In the genomic region with DNA sequence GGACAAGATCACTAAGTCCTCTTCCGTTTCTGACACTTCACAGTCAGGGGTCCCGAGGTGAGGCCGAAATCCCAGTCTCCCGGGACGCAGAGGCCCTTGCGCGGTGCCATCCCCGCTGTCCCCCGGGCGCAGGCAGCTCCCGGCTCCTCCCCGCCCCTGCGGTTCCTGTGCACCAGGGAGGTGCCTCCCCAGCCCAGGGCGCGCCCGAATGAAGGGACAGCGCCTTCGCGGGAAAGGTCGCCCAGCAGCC, we compare ENCODE assay signal across 8 cellular contexts. TPM values are rescaled to one million over a fixed set of nuclear protein-coding genes. Genes with fewer than 3 reads are reported as not detected.
DNase-seq lines count a peak whose midpoint lies in the region; ATAC-seq, FAIRE-seq and TF ChIP-seq lines count a peak whose summit lies in the region.

No MANE protein-coding gene starts in this region.

- TF ChIP-seq CTCF in endothelial cell of umbilical vein (IDR thresholded peaks at IDR 0.05; ENCODE audit: extremely low read depth in 1 of 2, insufficient read depth in 1 of 2, low read depth in 1 of 2, low read length in 2 of 2) = no peak
- TF ChIP-seq CTCF in nephron (IDR thresholded peaks at IDR 0.05; ENCODE audit: unreplicated experiment in 3 of 3) = no peak

- peaks cover 18% of the 10 kb centered on the region for H3K4me1 Mint-ChIP-seq in activated CD4-positive, alpha-beta T cell treated with anti-CD3 and anti-CD28 coated beads, Interleukin-2, amount 10 ng/mL, durations not matched to agents 24 days and 14 days
- H3K4me1 Mint-ChIP-seq in nephron = peaks cover 28% of the 10 kb centered on the region

- intact Hi-C loops in activated CD4-positive, alpha-beta T cell treated with anti-CD3 and anti-CD28 coated beads, Interleukin-2, amount 10 ng/mL, durations not matched to agents 24 days and 14 days (cut with micrococcal nuclease) = loop anchor here (2.0 to 10.0 kb wide), 3 partner anchors 49 to 491 kb away; a partner anchor contains a TSS
- intact Hi-C loops in endothelial cell of umbilical vein (cut with micrococcal nuclease) = loop anchor here (5.0 kb wide), 2 partner anchors 116 to 156 kb away; a partner anchor contains a TSS

- H3K36me3 Mint-ChIP-seq in activated CD4-positive, alpha-beta T cell treated with anti-CD3 and anti-CD28 coated beads, Interleukin-2, amount 10 ng/mL, durations not matched to agents 24 days and 14 days (ENCODE audit: low read depth) = peaks cover 9% of the 10 kb centered on the region
- H3K36me3 Mint-ChIP-seq in nephron (ENCODE audit: low read depth) = peaks cover 9% of the 10 kb centered on the region

- peak overlapping the region; percentile 90 for H3K4me3 Mint-ChIP-seq in activated CD4-positive, alpha-beta T cell treated with anti-CD3 and anti-CD28 coated beads, Interleukin-2, amount 10 ng/mL, durations not matched to agents 24 days and 14 days
- peak overlapping the region; percentile 90 to 95 (median 92) for H3K4me3 Mint-ChIP-seq in nephron

- no peaks in the 10 kb centered on the region for H3K27me3 ChIP-seq in endothelial cell of umbilical vein (ENCODE audit: control insufficient read depth in 2 of 2, insufficient read depth in 2 of 2, low read length in 2 of 2)

- H3K27ac ChIP-seq in SK-N-MC (no peak overlapping the region), endothelial cell of umbilical vein (ENCODE audit: insufficient read depth, low read depth, low read length) (peak overlapping the region; percentile 5)

- H3K4me2 ChIP-seq in endothelial cell of umbilical vein (ENCODE audit: insufficient read depth, low read length) = peak overlapping the region; percentile 77

- peaks cover 31% of the 10 kb centered on the region for H3K79me2 ChIP-seq in endothelial cell of umbilical vein (ENCODE audit: control insufficient read depth, insufficient read depth, low read length)

- H4K20me1 ChIP-seq in endothelial cell of umbilical vein (replicated peaks; ENCODE audit: control insufficient read depth, extremely low read depth, insufficient read depth, low read length) = no peaks in the 10 kb centered on the region

- TF ChIP-seq POLR2A in endothelial cell of umbilical vein (IDR thresholded peaks at IDR 0.05; ENCODE audit: low read depth, low read length) = no peak

- peaks cover 9% of the 10 kb centered on the region for H3K27me3 Mint-ChIP-seq in activated CD4-positive, alpha-beta T cell treated with anti-CD3 and anti-CD28 coated beads, Interleukin-2, amount 10 ng/mL, durations not matched to agents 24 days and 14 days
- no peaks in the 10 kb centered on the region for H3K27me3 Mint-ChIP-seq in nephron (ENCODE audit: low read depth)

- peak overlapping the region; percentile 90 for H3K27ac Mint-ChIP-seq in activated CD4-positive, alpha-beta T cell treated with anti-CD3 and anti-CD28 coated beads, Interleukin-2, amount 10 ng/mL, durations not matched to agents 24 days and 14 days
- peak overlapping the region in 2 of 3 experiments; percentile 48 to 60 for H3K27ac Mint-ChIP-seq in nephron

- peak overlapping the region; percentile 90 for H2AFZ ChIP-seq in endothelial cell of umbilical vein (ENCODE audit: low read depth, low read length)

- dilution Hi-C loops in endothelial cell of umbilical vein (cut with MboI; ENCODE audit: extremely low pct_ligation_motif_present, low sequenced_read_pairs) = no loop called here

- FAIRE-seq in endothelial cell of umbilical vein (lab: Jason Lieb, UNC) = no peak

- peaks cover 21% of the 10 kb centered on the region for H3K4me1 ChIP-seq in endothelial cell of umbilical vein (ENCODE audit: control insufficient read depth, extremely low read depth, insufficient read depth, low read length)

- H3K4me3 ChIP-seq in SK-N-MC = peak overlapping the region; percentile 99
- peak overlapping the region; percentile 29 to 90 (median 74) for H3K4me3 ChIP-seq in endothelial cell of umbilical vein (replicated peaks in 1 of 3; ENCODE audit: insufficient read depth in 1 of 3, low read depth in 1 of 3, low read length in 3 of 3)

- no TSS peak for BruUV-seq in endothelial cell of umbilical vein (replicated peaks; lab: Mats Ljungman, UMichigan)

- no peaks in the 10 kb centered on the region for H3K9me1 ChIP-seq in endothelial cell of umbilical vein (replicated peaks; ENCODE audit: control insufficient read depth, extremely low read depth, insufficient read depth, low read length)

- POLR2A ChIA-PET in endothelial cell of umbilical vein (lab: Charles Lee) = no interaction called here

- CTCF ChIA-PET in endothelial cell of umbilical vein (lab: Charles Lee) = interaction anchor here (0.7 to 2.9 kb wide), 9 partner anchors 11 to 422 kb away, joined by 3 to 24 read pairs (median 6); a partner anchor contains a TSS

- H3K9me3 ChIP-seq in SK-N-MC (ENCODE audit: low read depth, low read length) = no peaks in the 10 kb centered on the region
- no peaks in the 10 kb centered on the region for H3K9me3 ChIP-seq in endothelial cell of umbilical vein (replicated peaks; ENCODE audit: control insufficient read depth, insufficient read depth, low read length)

- DNase-seq in activated CD4-positive, alpha-beta T cell treated with anti-CD3 and anti-CD28 coated beads, Interleukin-2, amount 10 ng/mL, durations not matched to agents 24 days and 14 days = no peak
- no peak for DNase-seq in activated CD4-positive, alpha-beta T cell treated with anti-CD3 and anti-CD28 coated beads, Interleukin-2, amount 50 U/mL, for 1 hour
- no peak for DNase-seq in SK-N-MC (ENCODE audit: low read depth, low spot score)
- no peak for DNase-seq in endothelial cell of umbilical vein (ENCODE audit: low read depth, low spot score)
- no peak for DNase-seq in GM19238 (ENCODE audit: insufficient read length, low spot score)

- H3K36me3 ChIP-seq in SK-N-MC (ENCODE audit: insufficient read depth, low read length) (peaks cover 8% of the 10 kb centered on the region), endothelial cell of umbilical vein (ENCODE audit: control insufficient read depth in 2 of 2, extremely low read depth in 1 of 2, insufficient read depth in 2 of 2, low read length in 2 of 2) (peaks cover 2 to 5% of the 10 kb centered on the region in 2 experiments)

- H3K9me3 Mint-ChIP-seq in activated CD4-positive, alpha-beta T cell treated with anti-CD3 and anti-CD28 coated beads, Interleukin-2, amount 10 ng/mL, durations not matched to agents 24 days and 14 days = no peaks in the 10 kb centered on the region
- no peaks in the 10 kb centered on the region for H3K9me3 Mint-ChIP-seq in nephron

- H3K9ac ChIP-seq in SK-N-MC (ENCODE audit: insufficient read length) (peak overlapping the region; percentile 78), endothelial cell of umbilical vein (replicated peaks; ENCODE audit: extremely low read depth, insufficient read depth, low read length) (peak overlapping the region; percentile 69)

- ATAC-seq in HG02884 (IDR thresholded peaks at IDR 0.05; ENCODE audit: unreplicated experiment) (peak; percentile 33), HG02938 (IDR thresholded peaks at IDR 0.05; ENCODE audit: unreplicated experiment) (no peak)

TF ChIP-seq in endothelial cell of umbilical vein, 7 proteins besides CTCF, POLR2A, EP300 and RAD21:
- TF ChIP-seq FOS (IDR thresholded peaks at IDR 0.05; ENCODE audit: borderline replicate concordance, insufficient read depth, low read length) (no peak), POLR2AphosphoS5 (IDR thresholded peaks at IDR 0.05; ENCODE audit: insufficient read depth, low read depth, low read length) (no peak), GATA2 (IDR thresholded peaks at IDR 0.05; ENCODE audit: insufficient read depth, insufficient read length, low read depth, low read length) (no peak), EZH2 (IDR thresholded peaks at IDR 0.05; ENCODE audit: borderline replicate concordance, low read depth, low read length, severe bottlenecking) (no peak), JUN (IDR thresholded peaks at IDR 0.05; ENCODE audit: borderline replicate concordance, insufficient read depth, insufficient read length, low read depth) (no peak), MYC (IDR thresholded peaks at IDR 0.05; ENCODE audit: low read depth, low read length) (no peak)
- TF ChIP-seq, protein P1, sequence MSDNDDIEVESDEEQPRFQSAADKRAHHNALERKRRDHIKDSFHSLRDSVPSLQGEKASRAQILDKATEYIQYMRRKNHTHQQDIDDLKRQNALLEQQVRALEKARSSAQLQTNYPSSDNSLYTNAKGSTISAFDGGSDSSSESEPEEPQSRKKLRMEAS (IDR thresholded peaks at IDR 0.05; ENCODE audit: insufficient read depth, insufficient read length) = no peak

RNA-seq across cellular contexts. Expression of a gene that starts 0.4 kb away (rescaled TPM):
- 32.0 and 33.3 TPM in 2 replicates for total RNA-seq in activated CD4-positive, alpha-beta T cell treated with anti-CD3 and anti-CD28 coated beads, Interleukin-2, amount 10 ng/mL, durations not matched to agents 24 days and 14 days
- total RNA-seq in endothelial cell of umbilical vein = 36.2 and 38.3 TPM in 2 replicates
- 14.8 and 15.4 TPM in 2 replicates for polyA plus RNA-seq in endothelial cell of umbilical vein
- 17.0 and 17.2 TPM in 2 replicates for polyA plus RNA-seq in endothelial cell of umbilical vein (2011; cell fraction: cytosol; rRNA removed)
- 13.2 and 17.7 TPM in 2 replicates for polyA plus RNA-seq in endothelial cell of umbilical vein (2011; cell fraction: nucleus; rRNA removed)
- 14.1 and 21.7 TPM in 2 replicates for polyA plus RNA-seq in endothelial cell of umbilical vein (2012)
- 62.4 and 62.5 TPM in 2 replicates for polyA minus RNA-seq in endothelial cell of umbilical vein
- 19.7 TPM for polyA minus RNA-seq in endothelial cell of umbilical vein (2011; cell fraction: cytosol; rRNA and poly(A)+ RNA removed)
- polyA minus RNA-seq in endothelial cell of umbilical vein (2011; cell fraction: nucleus; rRNA and poly(A)+ RNA removed) = 23.3 and 28.9 TPM in 2 replicates
